In the genomic region with DNA sequence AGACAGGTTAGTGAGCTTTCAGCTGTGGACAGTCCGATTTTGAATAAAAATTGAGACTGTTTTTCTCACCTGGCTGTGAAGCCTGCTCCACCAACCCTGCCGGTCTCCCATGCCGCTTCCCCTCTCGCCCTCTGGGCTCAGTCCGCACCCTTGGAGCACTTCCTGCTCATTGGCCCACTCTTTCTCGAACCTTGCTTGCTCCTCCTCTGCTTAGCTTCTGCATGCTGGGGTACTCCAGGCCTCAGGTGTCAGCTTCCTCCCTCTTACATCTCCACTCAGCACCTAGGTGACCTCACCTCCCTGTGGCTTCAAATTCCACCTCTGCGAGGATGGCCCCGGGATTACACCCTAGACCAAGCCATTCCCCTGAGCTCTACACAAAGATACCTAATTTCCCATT, we compare ENCODE assay signal across 29 cellular contexts. TPM values are rescaled to one million over a fixed set of nuclear protein-coding genes. Genes with fewer than 3 reads are reported as not detected.
"Had no signal": no experiment of that assay in that cellular context is flagged by ENCODE, and none has a peak within 500 bp of the region (broad histone marks: within the 10 kb centered on the region; RNA-seq: fewer than 3 reads in every experiment).

No MANE protein-coding gene starts in this region.

- H3K36me3 Mint-ChIP-seq: mesothelial cell of epicardium; naive B cell; stimulated activated memory B cell treated with anti-CD40 and anti-IgM and Interleukin-4, amounts not matched to agents 10 μg/mL and 1 μg/mL and 100 μg/mL, for 72 hours had no signal

- ATAC-seq: activated CD4-positive, CD25-positive, alpha-beta regulatory T cell treated with anti-CD3 and anti-CD28 coated beads, Interleukin-2, amount 50 U/mL, for 24 hours; gastrocnemius medialis; left colon; psoas muscle; stimulated activated memory B cell treated with anti-CD40 and anti-IgM and Interleukin-4, amounts not matched to agents 10 μg/mL and 1 μg/mL and 100 μg/mL, for 72 hours; upper lobe of right lung had no signal

- H3K9me3 Mint-ChIP-seq: central memory CD8-positive, alpha-beta T cell; naive B cell; stimulated activated memory B cell treated with anti-CD40 and anti-IgM and Interleukin-4, amounts not matched to agents 10 μg/mL and 1 μg/mL and 100 μg/mL, for 72 hours; stimulated activated naive CD8-positive, alpha-beta T cell treated with anti-CD3 and anti-CD28 coated beads, Interleukin-15, amount 100 ng/mL, for 72 hours had no signal

- H3K4me3 Mint-ChIP-seq: central memory CD8-positive, alpha-beta T cell; mesothelial cell of epicardium; naive B cell; stimulated activated memory B cell treated with anti-CD40 and anti-IgM and Interleukin-4, amounts not matched to agents 10 μg/mL and 1 μg/mL and 100 μg/mL, for 72 hours; stimulated activated naive CD8-positive, alpha-beta T cell treated with anti-CD3 and anti-CD28 coated beads, Interleukin-15, amount 100 ng/mL, for 72 hours had no signal

- H3K27ac Mint-ChIP-seq: mesothelial cell of epicardium; naive B cell; stimulated activated memory B cell treated with anti-CD40 and anti-IgM and Interleukin-4, amounts not matched to agents 10 μg/mL and 1 μg/mL and 100 μg/mL, for 72 hours had no signal

- DNase-seq: activated CD4-positive, alpha-beta T cell treated with anti-CD3 and anti-CD28 coated beads for 48 hours; activated CD4-positive, alpha-beta T cell treated with anti-CD3 and anti-CD28 coated beads, Interleukin-2, amount 50 U/mL, for 48 hours; activated CD8-positive, alpha-beta memory T cell treated with anti-CD3 and anti-CD28 coated beads for 24 hours; activated effector memory CD4-positive, alpha-beta T cell treated with Interleukin-2 at 50 U/mL for 16 hours; activated naive CD4-positive, alpha-beta T cell treated with Interleukin-2 at 50 U/mL for 16 hours; amygdala; dermis blood vessel endothelial cell; effector CD4-positive, alpha-beta T cell; gastrocnemius medialis; glutamatergic neuron; left colon; mammary epithelial cell; naive B cell; occipital lobe; psoas muscle; sigmoid colon; small intestine; stimulated activated CD4-positive, alpha-beta T cell treated with anti-CD3 and anti-CD28 coated beads, Interleukin-4, amount 100 ng/mL, for 24 hours; stimulated activated naive CD8-positive, alpha-beta T cell treated with anti-CD3 and anti-CD28 coated beads, Interleukin-15, amount 100 ng/mL, for 72 hours; substantia nigra; upper lobe of right lung had no signal

RNA-seq across cellular contexts. Expression of a gene that starts 39.6 kb away (rescaled TPM):
- total RNA-seq: bronchial epithelial cell; dermis blood vessel endothelial cell; epithelial cell of proximal tubule; gastrocnemius medialis; hepatocyte; left colon; mammary epithelial cell; mesothelial cell of epicardium; occipital lobe; psoas muscle; sigmoid colon; T-helper 2 cell treated with Interferon-gamma antibody and Interleukin-4, amounts not matched to agents 100 ng/mL and 5 ng/mL, for 36 hours; upper lobe of right lung had no signal
